ENCODE assay signal across 19 cellular contexts in genomic region chr11:74647404-74647803, GRCh38.
A peak's percentile ranks its signal among the peaks of the same experiment; 100 is the strongest.
DNase-seq lines count a peak whose midpoint lies in the region; ATAC-seq and TF ChIP-seq lines count a peak whose summit lies in the region.
"Had no signal": no experiment of that assay in that cellular context is flagged by ENCODE, and none has a peak within 500 bp of the region (broad histone marks: within the 10 kb centered on the region; RNA-seq: fewer than 3 reads in every experiment).

No MANE protein-coding gene starts in this region.

- TF ChIP-seq CTCF in AG04449 (IDR thresholded peaks at IDR 0.05; ENCODE audit: insufficient read depth, low read length, missing control alignments) (no peak), astrocyte of the spinal cord (IDR thresholded peaks at IDR 0.05; ENCODE audit: low read depth, low read length) (no peak), fibroblast of mammary gland (conservative IDR thresholded peaks at IDR 0.05; ENCODE audit: control insufficient read depth, insufficient read depth, low read depth, low read length) (no peak)

- no peak overlapping the region for H3K9ac ChIP-seq in rectal smooth muscle tissue (ENCODE audit: low read length)
- H3K9ac ChIP-seq: GM23248 had no signal

- DNase-seq in AG04449 (ENCODE audit: low read depth, low spot score) (peak; percentile 41), astrocyte of the spinal cord (ENCODE audit: low read depth, low spot score) (peak; percentile 38), fibroblast of mammary gland (ENCODE audit: low read depth) (peak; percentile 61), activated gamma-delta T cell treated with Interleukin-2 at 50 U/mL for 16 hours (no peak), HuH-7.5 (ENCODE audit: low spot score) (no peak), nucleus accumbens (lab: John Stamatoyannopoulos, UW) (no peak)
- DNase-seq: 8988T; CD4-positive, alpha-beta memory T cell; DMS153; EL; GM23248; NCI-H1105 treated with DMSO at 0.1 percent for 48 hours; NCI-H1694 treated with DMSO at 0.1 percent for 48 hours; NCI-H748 treated with DMSO at 0.1 percent for 48 hours had no signal

- H3K4me3 ChIP-seq in AG04449 (ENCODE audit: low read depth, low read length) (no peak overlapping the region), astrocyte of the spinal cord (ENCODE audit: low read depth, low read length) (no peak overlapping the region), fibroblast of mammary gland (ENCODE audit: control insufficient read depth, low read depth, low read length) (no peak overlapping the region), rectal smooth muscle tissue (ENCODE audit: low read length) (no peak overlapping the region)
- H3K4me3 ChIP-seq: GM12878, GM23248, HAP-1 had no signal

- no peak for ATAC-seq in HG03045 (IDR thresholded peaks at IDR 0.05; ENCODE audit: unreplicated experiment)
- ATAC-seq: GM12878, Right ventricle myocardium inferior had no signal

- H3K36me3 ChIP-seq in rectal smooth muscle tissue (ENCODE audit: control insufficient read depth, insufficient read depth, low read length) = no peaks in the 10 kb centered on the region

- CTCF ChIA-PET in AG04449 (lab: Yijun Ruan, JAX) = interaction anchor here (1.6 kb wide), 1 partner anchor 78 kb away, joined by 4 read pairs; no protein-coding TSS in a partner anchor

- H3K27ac ChIP-seq in rectal smooth muscle tissue (ENCODE audit: low read depth, low read length) = peak overlapping the region; percentile 47
- H3K27ac ChIP-seq: GM23248 had no signal

- in situ Hi-C loops in astrocyte of the spinal cord (cut with HindIII; ENCODE audit: low sequenced_read_pairs) = no loop called here

- no peaks in the 10 kb centered on the region for H3K27me3 ChIP-seq in rectal smooth muscle tissue (ENCODE audit: control insufficient read depth, insufficient read depth, low read length)

- H3K4me1 ChIP-seq in rectal smooth muscle tissue (ENCODE audit: control insufficient read depth, insufficient read depth, low read length) = peaks cover 41% of the 10 kb centered on the region
- H3K4me1 ChIP-seq: HAP-1 had no signal

- POLR2A ChIA-PET in AG04449 (lab: Yijun Ruan, JAX) = no interaction called here

Comparison
In these comparisons a context has a peak if more than half of its experiments do, and no peak if none do; other contexts are left out.
1. DNase-seq: peak in AG04449 (single experiment), astrocyte of the spinal cord (single experiment) and fibroblast of mammary gland (single experiment); none in activated gamma-delta T cell treated with Interleukin-2 at 50 U/mL for 16 hours (single experiment), HuH-7.5 (single experiment) and nucleus accumbens (0 of 56).